ENCODE assay signal across 8 cellular contexts in the genomic region with DNA sequence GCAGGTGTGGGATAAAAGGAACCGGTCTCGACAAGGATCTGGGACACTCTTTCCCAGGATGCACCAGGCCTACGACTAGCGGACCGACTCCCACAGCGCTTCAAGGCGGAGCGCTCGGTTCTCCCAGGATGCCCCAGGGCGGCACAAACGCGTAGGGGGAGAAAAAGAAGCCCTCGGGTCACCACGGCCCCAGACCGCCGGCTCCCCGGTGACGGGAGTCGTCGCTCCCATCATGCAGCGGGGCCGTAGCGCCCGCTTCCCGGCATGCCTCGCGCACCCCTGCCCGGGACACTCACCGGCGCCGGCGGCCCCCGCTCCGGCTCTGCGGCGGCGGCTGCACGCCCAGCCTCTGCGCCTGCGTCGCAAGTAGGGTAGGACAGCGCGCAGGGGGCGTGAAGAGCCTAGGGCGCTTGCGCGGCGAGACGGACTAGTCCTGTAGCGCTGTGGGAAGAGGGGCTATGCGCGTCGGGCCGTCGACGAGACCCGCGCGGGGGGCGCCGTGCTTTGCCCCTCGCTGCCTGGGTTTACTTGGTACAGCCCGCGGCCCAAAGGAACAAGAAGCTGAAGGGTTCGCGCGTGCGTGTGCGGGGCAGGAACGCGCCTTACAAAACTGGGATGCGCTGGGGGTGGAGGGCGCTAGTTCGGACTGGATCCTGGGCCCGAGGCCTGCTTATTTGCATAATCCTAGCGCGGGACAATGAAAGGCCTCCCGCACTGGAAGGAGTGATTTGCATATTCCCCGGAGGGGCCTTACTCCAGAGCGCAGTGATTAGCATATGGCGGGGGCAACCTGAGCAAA. TPM values are rescaled to one million over a fixed set of nuclear protein-coding genes. Genes with fewer than 3 reads are reported as not detected.
DNase-seq lines count a peak whose midpoint lies in the region; ATAC-seq, FAIRE-seq and TF ChIP-seq lines count a peak whose summit lies in the region.

A gene with protein sequence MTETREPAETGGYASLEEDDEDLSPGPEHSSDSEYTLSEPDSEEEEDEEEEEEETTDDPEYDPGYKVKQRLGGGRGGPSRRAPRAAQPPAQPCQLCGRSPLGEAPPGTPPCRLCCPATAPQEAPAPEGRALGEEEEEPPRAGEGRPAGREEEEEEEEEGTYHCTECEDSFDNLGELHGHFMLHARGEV (minus strand): TSS at position 368 of the 799 bp plus-strand sequence. CDS start 5,325 bp downstream, outside the sequence.

- H3K27me3 ChIP-seq in heart right ventricle = no peaks in the 10 kb centered on the region

- no peaks in the 10 kb centered on the region for H3K27me3 Mint-ChIP-seq in type B pancreatic cell

- H3K27ac Mint-ChIP-seq in type B pancreatic cell = peak within 1 kb of the TSS; percentile 98

- peak; percentile 93 for DNase-seq in GM12891 (ENCODE audit: insufficient read length, low spot score)
- DNase-seq in NCI-H1436 (lab: John Stamatoyannopoulos, UW) = peak; percentile 96
- peak; percentile 85 for DNase-seq in amniotic epithelial cell (ENCODE audit: low read depth)
- DNase-seq in heart right ventricle = peak; percentile 85 to 86
- peak; percentile 83 to 99 (median 93) for DNase-seq in posterior cingulate gyrus
- DNase-seq in type B pancreatic cell (ENCODE audit: extremely low spot score, unreplicated experiment) = peak; percentile 89

- TF ChIP-seq POLR2A in GM12891 (IDR thresholded peaks at IDR 0.05; ENCODE audit: low read depth, low read length) = peak; percentile 82

- H3K9me3 ChIP-seq in heart right ventricle = no peaks in the 10 kb centered on the region

- peaks cover 16% of the 10 kb centered on the region for H3K36me3 Mint-ChIP-seq in type B pancreatic cell

- ATAC-seq in HG02759 (IDR thresholded peaks at IDR 0.05; ENCODE audit: unreplicated experiment) = peak; percentile 85
- ATAC-seq in heart right ventricle = peak; percentile 94 to 97 (median 95)

- intact Hi-C loops in T-helper 1 cell treated with Interleukin-12 subunit alpha and Interleukin-12 subunit beta and Interleukin-4 antibody, amounts not matched to agents 30 ng/mL and 1 ng/mL, for 36 hours (cut with micrococcal nuclease) = loop anchor here (1.0 to 2.0 kb wide), 11 partner anchors 19 to 156 kb away; partner anchors contain the start of genes CADM4, ETHE1, IRGQ and PHLDB3
- intact Hi-C loops in heart right ventricle (cut with DNase I) = loop anchor here in 2 of 10 donors (2.0 kb wide), 1 partner anchor 23 kb away; the partner anchor contains the start of genes IRGQ (in 2 of the 2) and ZNF576 (in 2 of the 2)
- intact Hi-C loops in posterior cingulate gyrus (cut with DNase I) = loop anchor here (5.0 kb wide), 1 partner anchor 33 kb away; no protein-coding TSS in a partner anchor

- H3K9me3 Mint-ChIP-seq in type B pancreatic cell = no peaks in the 10 kb centered on the region

- H3K36me3 ChIP-seq in heart right ventricle = peaks cover 0 to under 1% (median 0%) of the 10 kb centered on the region in 9 donors

- peak within 1 kb of the TSS; percentile 84 to 97 (median 94) for H3K27ac ChIP-seq in heart right ventricle

- peak within 1 kb of the TSS; percentile 59 to 90 (median 80) for H3K4me3 ChIP-seq in heart right ventricle

- no peak for TF ChIP-seq CTCF in heart right ventricle (IDR thresholded peaks at IDR 0.05)
- no peak for TF ChIP-seq CTCF in type B pancreatic cell (conservative IDR thresholded peaks at IDR 0.05)

- peaks cover 0 to 24% (median 7%) of the 10 kb centered on the region in 9 donors for H3K4me1 ChIP-seq in heart right ventricle

- peak within 1 kb of the TSS; percentile 96 for H3K4me3 Mint-ChIP-seq in type B pancreatic cell

- whole genome bisulfite sequencing in heart right ventricle, 2 donors = 0% methylated on average over 81 of the region's 81 CpGs

- peaks cover 24% of the 10 kb centered on the region for H3K4me1 Mint-ChIP-seq in type B pancreatic cell (ENCODE audit: unreplicated experiment)

- FAIRE-seq in GM12891 (lab: Jason Lieb, UNC) = peak; percentile 100

TF ChIP-seq in GM12891, 5 proteins besides CTCF, POLR2A, EP300 and RAD21:
- no peak; the same call in none of the 2 replicates for TF ChIP-seq POLR2AphosphoS5 (IDR thresholded peaks at IDR 0.05; ENCODE audit: low read depth, low read length)
- TF ChIP-seq POU2F2 (IDR thresholded peaks at IDR 0.05; ENCODE audit: low read depth, low read length) = peak; percentile 99
- TF ChIP-seq PAX5 (IDR thresholded peaks at IDR 0.05; ENCODE audit: insufficient read depth, low read length, severe bottlenecking) = peak; percentile 3
- TF ChIP-seq TAF1 (IDR thresholded peaks at IDR 0.05; ENCODE audit: low read depth, low read length) = peak; percentile 4; the same call in 1 of the 2 replicates
- 0 out of 2 replicates have a peak, but pooled peaks have one; percentile 10 for TF ChIP-seq SPI1 (IDR thresholded peaks at IDR 0.05; ENCODE audit: low read depth, low read length)
TF ChIP-seq in GM12891: peak in this region for 4.

RNA-seq across cellular contexts. Expression of the gene that starts here (rescaled TPM):
- polyA plus RNA-seq in GM12891 (2012; ENCODE audit: low read depth, missing spikeins) = 27.6 TPM
- 23.9 and 27.6 TPM in 2 replicates for total RNA-seq in T-helper 1 cell treated with Interleukin-12 subunit alpha and Interleukin-12 subunit beta and Interleukin-4 antibody, amounts not matched to agents 30 ng/mL and 1 ng/mL, for 36 hours
- total RNA-seq in heart right ventricle = 10 to 100 TPM; 28.1 to 37.6 (median 32.9) TPM
- 10 to 100 TPM; 43.2 to 94.9 TPM for polyA plus RNA-seq in heart right ventricle
- total RNA-seq in type B pancreatic cell (ENCODE audit: low replicate concordance) = 31.4 and 76.9 TPM in 2 replicates

Comparison
In these comparisons a context has a peak if more than half of its experiments do, and no peak if none do; other contexts are left out.
1. Peak in every context shown above with its lines: DNase-seq, ATAC-seq, H3K4me3 ChIP-seq and H3K27ac ChIP-seq.